9 cellular contexts compared by ENCODE assay signal in genomic region chr19:31694761-31695160, GRCh38.
"Had no signal": no experiment of that assay in that cellular context is flagged by ENCODE, and none has a peak within 500 bp of the region (broad histone marks: within the 10 kb centered on the region; RNA-seq: fewer than 3 reads in every experiment).

No MANE protein-coding gene starts in this region.

- H3K36me3 ChIP-seq: HAP-1 had no signal

- H3K9me3 ChIP-seq: HAP-1 had no signal

- H3K27ac ChIP-seq: GM23248 had no signal

- H3K9ac ChIP-seq: GM23248 had no signal

- H3K27ac Mint-ChIP-seq: HFFc6 had no signal

- H3K4me3 ChIP-seq: GM23248, HAP-1, K562 had no signal

- DNase-seq: GM23248, GOT3, H7, HFFc6, IMR-90 had no signal

- ATAC-seq: HCT116, K562 had no signal

- H3K4me3 Mint-ChIP-seq: HFFc6 had no signal

- H3K4me1 ChIP-seq: HAP-1 had no signal

- FAIRE-seq: HTR-8/SVneo, K562 had no signal
